ENCODE assay signal across 8 cellular contexts in the genomic region with DNA sequence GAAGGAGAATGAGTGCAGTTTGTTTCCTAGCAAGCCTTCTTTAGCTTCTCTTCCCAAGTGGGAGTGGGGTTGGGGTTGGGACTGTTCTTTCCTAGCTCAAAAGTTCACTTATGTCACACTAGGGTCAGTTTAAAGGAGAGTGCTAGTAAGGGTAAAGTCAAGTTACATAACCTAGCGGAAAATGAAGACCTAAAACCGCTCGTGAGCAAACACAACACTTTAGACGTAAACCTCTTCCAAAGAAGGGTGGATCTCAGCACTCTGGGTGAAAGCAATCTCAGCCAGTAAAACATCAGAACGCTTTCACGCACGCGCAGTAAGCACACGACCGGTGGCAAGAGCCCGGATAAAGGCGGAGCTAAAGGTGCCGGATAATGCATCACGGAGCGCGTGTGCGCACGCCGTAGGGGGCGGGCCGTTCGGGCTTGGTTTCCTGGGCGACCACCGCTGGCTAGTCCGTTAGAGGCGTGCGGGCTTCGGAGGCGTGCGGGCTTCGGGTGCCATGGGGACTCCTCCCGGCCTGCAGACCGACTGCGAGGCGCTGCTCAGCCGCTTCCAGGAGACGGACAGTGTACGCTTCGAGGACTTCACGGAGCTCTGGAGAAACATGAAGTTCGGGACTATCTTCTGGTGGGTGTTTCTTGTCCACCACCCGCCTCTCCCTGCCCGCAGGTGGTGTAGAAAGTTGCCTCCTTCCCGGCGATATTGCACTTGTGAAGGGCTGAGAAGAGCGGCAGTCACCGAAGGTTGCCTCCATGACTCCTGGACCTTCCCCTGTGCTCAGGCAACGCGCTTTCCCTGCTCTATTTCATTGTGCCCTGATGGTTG. TPM values are rescaled to one million over a fixed set of nuclear protein-coding genes. Genes with fewer than 3 reads are reported as not detected.
DNase-seq lines count a peak whose midpoint lies in the region; ATAC-seq and TF ChIP-seq lines count a peak whose summit lies in the region.

A gene with protein sequence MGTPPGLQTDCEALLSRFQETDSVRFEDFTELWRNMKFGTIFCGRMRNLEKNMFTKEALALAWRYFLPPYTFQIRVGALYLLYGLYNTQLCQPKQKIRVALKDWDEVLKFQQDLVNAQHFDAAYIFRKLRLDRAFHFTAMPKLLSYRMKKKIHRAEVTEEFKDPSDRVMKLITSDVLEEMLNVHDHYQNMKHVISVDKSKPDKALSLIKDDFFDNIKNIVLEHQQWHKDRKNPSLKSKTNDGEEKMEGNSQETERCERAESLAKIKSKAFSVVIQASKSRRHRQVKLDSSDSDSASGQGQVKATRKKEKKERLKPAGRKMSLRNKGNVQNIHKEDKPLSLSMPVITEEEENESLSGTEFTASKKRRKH (plus strand): TSS at position 462 of the 828 bp plus-strand sequence. CDS start 41 bp downstream, at position 503.

- peak; percentile 77 for TF ChIP-seq POLR2A in GM19193 (IDR thresholded peaks at IDR 0.05; ENCODE audit: extremely low read depth, insufficient read depth, insufficient read length)

- peak; percentile 100 for ATAC-seq in HG03432 (IDR thresholded peaks at IDR 0.05; ENCODE audit: unreplicated experiment)

- DNase-seq in Ammon's horn (ENCODE audit: low spot score) (peak; percentile 98), NCI-H460 (ENCODE audit: extremely low read depth, low read depth) (peak; percentile 99), cerebellum (ENCODE audit: low spot score) (peak; percentile 96), islet precursor cell (peak; percentile 98)
- DNase-seq in activated CD4-positive, alpha-beta T cell treated with anti-CD3 and anti-CD28 coated beads for 1 hour: peak; percentile 95
- peak; percentile 95 for DNase-seq in stimulated activated CD4-positive, alpha-beta T cell treated with anti-CD3 and anti-CD28 coated beads, Interleukin-12 subunit alpha, Interleukin-12 subunit beta, amount 100 ng/mL, for 4 hours

RNA-seq across cellular contexts. Expression of the gene that starts here (rescaled TPM):
- total RNA-seq in NCI-H460 (2014; rRNA removed; shearing (Covaris generic)): 43.4 and 49.6 TPM in 2 replicates
- 16.8 and 21.7 TPM in 2 replicates for polyA plus RNA-seq in NCI-H460 (2014; cell fraction: nucleus; rRNA removed)
- total RNA-seq in cerebellum: 6.9 TPM

Comparison
In these comparisons a context has a peak if more than half of its experiments do, and no peak if none do; other contexts are left out.
1. Peak in every context shown above with its lines: DNase-seq and ATAC-seq.